21 cellular contexts compared by ENCODE assay signal in genomic region chr22:48587236-48587865, GRCh38.
"Had no signal": no experiment of that assay in that cellular context is flagged by ENCODE, and none has a peak within 500 bp of the region (broad histone marks: within the 10 kb centered on the region; RNA-seq: fewer than 3 reads in every experiment).

No MANE protein-coding gene starts in this region.

- H3K27ac ChIP-seq: dorsolateral prefrontal cortex, parathyroid adenoma, stomach, thyroid gland had no signal

- H3K36me3 Mint-ChIP-seq: mesothelial cell of epicardium; naive B cell; natural killer cell treated with Interleukin-12 subunit alpha and Interleukin-12 subunit beta and Interleukin-15 and Interleukin-18, amount 100 ng/mL, for 72 hours had no signal

- H3K79me2 ChIP-seq: parathyroid adenoma had no signal

- DNase-seq: dorsolateral prefrontal cortex; effector CD4-positive, alpha-beta T cell; mesenchymal stem cell; naive B cell; stimulated activated CD4-positive, alpha-beta T cell treated with anti-CD3 and anti-CD28 coated beads, Interleukin-12 subunit alpha, Interleukin-12 subunit beta, amount 100 ng/mL, for 4 hours; stimulated activated CD4-positive, alpha-beta T cell treated with anti-CD3 and anti-CD28 coated beads, Interleukin-1b, Interleukin-23, amount 100 ng/mL, for 48 hours; stimulated activated CD4-positive, alpha-beta T cell treated with anti-CD3 and anti-CD28 coated beads, Interleukin-4, amount 100 ng/mL, for 1 hour; stimulated activated CD8-positive, alpha-beta memory T cell treated with anti-CD3 and anti-CD28 coated beads, Interleukin-4, amount 100 ng/mL, for 48 hours; stimulated activated naive CD4-positive, alpha-beta T cell treated with Interleukin-2 at 50 U/mL for 16 hours; stomach; thyroid gland; trophoblast cell had no signal

- H3K4me3 Mint-ChIP-seq: mesothelial cell of epicardium; naive B cell; natural killer cell treated with Interleukin-12 subunit alpha and Interleukin-12 subunit beta and Interleukin-15 and Interleukin-18, amount 100 ng/mL, for 72 hours; neural crest cell had no signal

- H3K9me3 Mint-ChIP-seq: mesothelial cell of epicardium; naive B cell; natural killer cell treated with Interleukin-12 subunit alpha and Interleukin-12 subunit beta and Interleukin-15 and Interleukin-18, amount 100 ng/mL, for 72 hours; neural crest cell had no signal

- H2AFZ ChIP-seq: parathyroid adenoma had no signal

- H3K4me1 Mint-ChIP-seq: naive B cell had no signal

- ATAC-seq: left lobe of liver; natural killer cell treated with Interleukin-12 subunit alpha and Interleukin-12 subunit beta and Interleukin-15 and Interleukin-18, amount 100 ng/mL, for 72 hours; sciatic nerve had no signal

- H3K27me3 Mint-ChIP-seq: naive B cell; natural killer cell treated with Interleukin-12 subunit alpha and Interleukin-12 subunit beta and Interleukin-15 and Interleukin-18, amount 100 ng/mL, for 72 hours; progenitor cell of endocrine pancreas had no signal

- H3K4me2 ChIP-seq: smooth muscle cell had no signal

- H3K9me3 ChIP-seq: mucosa of descending colon, stomach, thyroid gland had no signal

- H3K4me1 ChIP-seq: parathyroid adenoma, thyroid gland had no signal

- H3K27me3 ChIP-seq: dorsolateral prefrontal cortex, thyroid gland had no signal

- H3K36me3 ChIP-seq: stomach, thyroid gland had no signal

- H3K27ac Mint-ChIP-seq: mesothelial cell of epicardium; naive B cell; natural killer cell treated with Interleukin-12 subunit alpha and Interleukin-12 subunit beta and Interleukin-15 and Interleukin-18, amount 100 ng/mL, for 72 hours; progenitor cell of endocrine pancreas had no signal

- H3K4me3 ChIP-seq: dorsolateral prefrontal cortex, mucosa of descending colon, smooth muscle cell, stomach, thyroid gland had no signal

- H3K9ac ChIP-seq: parathyroid adenoma had no signal
